8 cellular contexts compared by ENCODE assay signal in the genomic region with DNA sequence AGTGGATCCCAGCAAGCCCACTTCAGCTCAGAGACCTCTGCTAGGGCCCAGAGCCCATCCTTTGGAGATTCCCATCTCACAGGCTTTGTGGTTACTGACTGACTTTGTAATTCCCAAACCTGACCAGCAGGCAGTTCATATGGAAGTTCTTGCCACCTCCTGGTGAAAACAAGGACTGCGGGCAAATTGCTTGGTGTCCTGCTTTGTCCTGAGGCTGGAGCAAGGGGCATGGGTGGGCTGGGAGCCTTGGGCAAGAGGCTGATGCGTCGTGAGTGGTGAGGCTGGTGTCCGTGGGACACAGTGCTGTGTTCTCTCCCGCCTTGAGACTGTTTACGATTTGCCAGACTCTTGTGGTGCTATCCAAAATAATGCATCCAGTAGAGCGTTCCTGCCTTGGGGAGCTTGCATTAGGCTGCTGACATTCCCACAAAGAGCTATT.
DNase-seq lines count a peak whose midpoint lies in the region; ATAC-seq, FAIRE-seq and TF ChIP-seq lines count a peak whose summit lies in the region.

No MANE protein-coding gene starts in this region.

- peak overlapping the region; percentile 80 for H3K9ac ChIP-seq in SK-N-SH

- CTCF ChIA-PET in SK-N-SH (lab: Yijun Ruan, JAX), result interaction anchor here (0.6 to 19.9 kb wide), 33 partner anchors 8 to 188 kb away, joined by 3 to 484 read pairs (median 4); a partner anchor contains a TSS

- no peak for TF ChIP-seq EP300 in SK-N-SH (IDR thresholded peaks at IDR 0.05; ENCODE audit: borderline replicate concordance in 1 of 2, low read depth in 1 of 2, low read length in 1 of 2)

- intact Hi-C loops in prostate gland (cut with DNase I), result no loop called here

- H3K9me2 ChIP-seq in SK-N-SH, result no peaks in the 10 kb centered on the region

- ATAC-seq in HG02798 (IDR thresholded peaks at IDR 0.05; ENCODE audit: poor library complexity, unreplicated experiment), result no peak
- no peak for ATAC-seq in GM21360 (IDR thresholded peaks at IDR 0.05; ENCODE audit: unreplicated experiment)

- peak overlapping the region; percentile 90 for H3K4me2 ChIP-seq in SK-N-SH

- TF ChIP-seq POLR2A in prostate gland (IDR thresholded peaks at IDR 0.05), result no peak

- POLR2A ChIA-PET in SK-N-SH (lab: Yijun Ruan, JAX), result interaction anchor here (1.2 to 4.5 kb wide), 6 partner anchors 20 to 123 kb away, joined by 3 to 41 read pairs (median 8); a partner anchor contains a TSS

- no peaks in the 10 kb centered on the region for H3K79me2 ChIP-seq in SK-N-SH (ENCODE audit: insufficient read depth)

- no peak overlapping the region for H2AFZ ChIP-seq in SK-N-SH (ENCODE audit: low read depth)

- no peak overlapping the region for H3K4me3 ChIP-seq in SK-N-SH (ENCODE audit: low read depth in 2 of 2, low read length in 1 of 2)
- no peak overlapping the region for H3K4me3 ChIP-seq in prostate gland

- no peaks in the 10 kb centered on the region; the same call in 1 of the 2 replicates for H4K20me1 ChIP-seq in SK-N-SH (ENCODE audit: insufficient read depth)

- peak; percentile 68 for DNase-seq in D721Med (ENCODE audit: insufficient read length, low spot score)
- peak; percentile 56 for DNase-seq in LoVo (ENCODE audit: low spot score)
- peak; percentile 67 for DNase-seq in SK-N-SH
- peak; percentile 70 for DNase-seq in foreskin melanocyte
- peak; percentile 41 for DNase-seq in prostate gland (ENCODE audit: low spot score)
- no peak for DNase-seq in activated naive CD4-positive, alpha-beta T cell (lab: John Stamatoyannopoulos, UW)

- TF ChIP-seq RAD21 in SK-N-SH (IDR thresholded peaks at IDR 0.05; ENCODE audit: low read length), result peak; percentile 69

- TF ChIP-seq CTCF in D721Med (IDR thresholded peaks at IDR 0.05; ENCODE audit: insufficient read depth, missing control alignments), result peak; percentile 44
- TF ChIP-seq CTCF in SK-N-SH (IDR thresholded peaks at IDR 0.05), result peak; percentile 71
- peak in 3 of 4 experiments; percentile 41 to 72 (median 70) for TF ChIP-seq CTCF in prostate gland (IDR thresholded peaks at IDR 0.05)

- 50% methylated on average over 5 of the region's 7 CpGs for WGBS in SK-N-SH (ENCODE audit: low lambda C conversion rate)
- 41% methylated on average over 7 of the region's 7 CpGs for WGBS in prostate gland

- no peak for FAIRE-seq in D721Med (lab: Jason Lieb, UNC)

- peaks cover 50% of the 10 kb centered on the region for H3F3A ChIP-seq in SK-N-SH (replicated peaks; ENCODE audit: insufficient read depth)

- H3K27ac ChIP-seq in SK-N-SH (ENCODE audit: low read depth in 2 of 2, low read length in 1 of 2) (peak overlapping the region; percentile 100), prostate gland (peak overlapping the region; percentile 86 to 89)

- H3K9me3 ChIP-seq in SK-N-SH (no peaks in the 10 kb centered on the region), prostate gland (no peaks in the 10 kb centered on the region)

- H3K36me3 ChIP-seq in SK-N-SH (replicated peaks in 1 of 2; ENCODE audit: control insufficient read depth in 1 of 2, insufficient read depth in 2 of 2, low read length in 1 of 2) (no peaks in the 10 kb centered on the region), prostate gland (no peaks in the 10 kb centered on the region)

- H3K4me1 ChIP-seq in SK-N-SH (ENCODE audit: control insufficient read depth in 1 of 2, insufficient read depth in 2 of 2, low read depth in 1 of 2, low read length in 1 of 2), result peaks cover 63% of the 10 kb centered on the region in 2 experiments
- H3K4me1 ChIP-seq in prostate gland (replicated peaks), result peaks cover 43% of the 10 kb centered on the region

- no peaks in the 10 kb centered on the region for H3K27me3 ChIP-seq in SK-N-SH (ENCODE audit: insufficient read depth)
- H3K27me3 ChIP-seq in prostate gland (replicated peaks; ENCODE audit: insufficient read depth), result no peaks in the 10 kb centered on the region

TF ChIP-seq in SK-N-SH, 30 proteins besides CTCF, POLR2A, EP300 and RAD21:
- no peak for TF ChIP-seq POLR2AphosphoS5 (IDR thresholded peaks at IDR 0.05; ENCODE audit: low read depth, low read length)
- no peak for TF ChIP-seq FOSL2 (IDR thresholded peaks at IDR 0.05; ENCODE audit: borderline replicate concordance, low read depth)
- TF ChIP-seq, protein P1, sequence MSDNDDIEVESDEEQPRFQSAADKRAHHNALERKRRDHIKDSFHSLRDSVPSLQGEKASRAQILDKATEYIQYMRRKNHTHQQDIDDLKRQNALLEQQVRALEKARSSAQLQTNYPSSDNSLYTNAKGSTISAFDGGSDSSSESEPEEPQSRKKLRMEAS (IDR thresholded peaks at IDR 0.05; ENCODE audit: low read depth), result no peak
- TF ChIP-seq TAF1 (IDR thresholded peaks at IDR 0.05; ENCODE audit: borderline replicate concordance, low read depth, low read length), result no peak
- TF ChIP-seq SMC3 (IDR thresholded peaks at IDR 0.05; ENCODE audit: low read depth, low read length), result peak; percentile 70
- no peak for TF ChIP-seq ELF1 (IDR thresholded peaks at IDR 0.05)
- peak; percentile 28; the same call in 1 of the 2 replicates for TF ChIP-seq RCOR1 (IDR thresholded peaks at IDR 0.05; ENCODE audit: low read length)
- TF ChIP-seq CHD2 (IDR thresholded peaks at IDR 0.05; ENCODE audit: low read length, partially characterized antibody), result peak; percentile 60

Comparison
In these comparisons a context has a peak if more than half of its experiments do, and no peak if none do; other contexts are left out.
1. DNase-seq: peak in D721Med (single experiment), LoVo (single experiment), SK-N-SH (single experiment), foreskin melanocyte (single experiment) and prostate gland (single experiment); none in activated naive CD4-positive, alpha-beta T cell (0 of 4).
2. Peak in every context shown above with its lines, with median percentiles within 50 percentile points of each other: CTCF ChIP-seq.